ENCODE assay signal across 12 cellular contexts in genomic region chr20:36579996-36580545, GRCh38. TPM values are rescaled to one million over a fixed set of nuclear protein-coding genes. Genes with fewer than 3 reads are reported as not detected.
DNase-seq lines count a peak whose midpoint lies in the region; ATAC-seq and TF ChIP-seq lines count a peak whose summit lies in the region.
"Had no signal": no experiment of that assay in that cellular context is flagged by ENCODE, and none has a peak within 500 bp of the region (broad histone marks: within the 10 kb centered on the region; RNA-seq: fewer than 3 reads in every experiment).

No MANE protein-coding gene starts in this region.

- no peak overlapping the region for H3K27ac ChIP-seq in heart left ventricle
- H3K27ac ChIP-seq: right atrium auricular region, tibial artery had no signal

- no peak for DNase-seq in activated naive CD4-positive, alpha-beta T cell treated with anti-CD3 and anti-CD28 coated beads, Interleukin-2, amount 10 ng/mL, durations not matched to agents 7 days and 5 days
- DNase-seq in activated naive CD4-positive, alpha-beta T cell treated with Interleukin-2 at 50 U/mL for 16 hours = no peak
- no peak for DNase-seq in activated CD8-positive, alpha-beta T cell treated with anti-CD3 and anti-CD28 coated beads for 36 hours
- peak; percentile 27 for DNase-seq in fibroblast of pulmonary artery (ENCODE audit: low read depth)
- peak; percentile 69 for DNase-seq in stromal cell of bone marrow (ENCODE audit: low read depth)
- no peak for DNase-seq in NCI-H146 treated with DMSO at 0.1 percent for 48 hours (lab: John Stamatoyannopoulos, UW; ENCODE audit: unreplicated experiment)
- no peak for DNase-seq in heart left ventricle
- DNase-seq: activated CD8-positive, alpha-beta memory T cell treated with anti-CD3 and anti-CD28 coated beads, Interleukin-2, amount 50 U/mL, for 4 hours; NCI-H146; tibial artery had no signal

- CTCF ChIA-PET in activated naive CD4-positive, alpha-beta T cell treated with anti-CD3 and anti-CD28 coated beads, Interleukin-2, amount 10 ng/mL, durations not matched to agents 7 days and 5 days (lab: Charles Lee) = no interaction called here
- CTCF ChIA-PET in activated CD8-positive, alpha-beta T cell treated with anti-CD3 and anti-CD28 coated beads for 36 hours (lab: Charles Lee) = interaction anchor here (0.7 kb wide), 1 partner anchor 26 kb away, joined by 3 read pairs; the partner anchor contains the start of gene RAB5IF

- no peaks in the 10 kb centered on the region for H3K27me3 Mint-ChIP-seq in activated naive CD4-positive, alpha-beta T cell treated with anti-CD3 and anti-CD28 coated beads, Interleukin-2, amount 10 ng/mL, durations not matched to agents 7 days and 5 days
- no peaks in the 10 kb centered on the region for H3K27me3 Mint-ChIP-seq in activated CD8-positive, alpha-beta T cell treated with anti-CD3 and anti-CD28 coated beads for 36 hours

- peaks cover 0 to 19% (median 12%) of the 10 kb centered on the region in 12 donors for H3K4me1 ChIP-seq in heart left ventricle

- no peak overlapping the region for H3K4me3 Mint-ChIP-seq in activated naive CD4-positive, alpha-beta T cell treated with anti-CD3 and anti-CD28 coated beads, Interleukin-2, amount 10 ng/mL, durations not matched to agents 7 days and 5 days
- H3K4me3 Mint-ChIP-seq in activated CD8-positive, alpha-beta T cell treated with anti-CD3 and anti-CD28 coated beads for 36 hours = no peak overlapping the region

- TF ChIP-seq CTCF in activated CD8-positive, alpha-beta T cell treated with anti-CD3 and anti-CD28 coated beads for 36 hours (IDR thresholded peaks at IDR 0.05) = no peak
- no peak for TF ChIP-seq CTCF in fibroblast of pulmonary artery (IDR thresholded peaks at IDR 0.05; ENCODE audit: low read length, missing control alignments)
- no peak for TF ChIP-seq CTCF in heart left ventricle (IDR thresholded peaks at IDR 0.05)

- peaks cover 0 to 53% (median 42%) of the 10 kb centered on the region in 9 donors for H3K36me3 ChIP-seq in heart left ventricle

- H3K9me3 ChIP-seq in heart left ventricle = no peaks in the 10 kb centered on the region
- H3K9me3 ChIP-seq: right atrium auricular region, tibial artery had no signal

- H3K36me3 Mint-ChIP-seq in activated naive CD4-positive, alpha-beta T cell treated with anti-CD3 and anti-CD28 coated beads, Interleukin-2, amount 10 ng/mL, durations not matched to agents 7 days and 5 days = peaks cover 44% of the 10 kb centered on the region
- peaks cover 61% of the 10 kb centered on the region for H3K36me3 Mint-ChIP-seq in activated CD8-positive, alpha-beta T cell treated with anti-CD3 and anti-CD28 coated beads for 36 hours (ENCODE audit: low read depth)

- 78 to 91% (median 84%) methylated on average over 2 of the region's 2 CpGs for WGBS in heart left ventricle, 4 donors

- ATAC-seq in activated CD8-positive, alpha-beta T cell treated with anti-CD3 and anti-CD28 coated beads for 36 hours = no peak
- ATAC-seq in HG03108 (IDR thresholded peaks at IDR 0.05; ENCODE audit: unreplicated experiment) (no peak), heart left ventricle (no peak)

- H3K4me3 ChIP-seq in fibroblast of pulmonary artery (replicated peaks; ENCODE audit: low read depth, low read length) (no peak overlapping the region), heart left ventricle (no peak overlapping the region)
- H3K4me3 ChIP-seq: right atrium auricular region, tibial artery had no signal

- no peak for TF ChIP-seq POLR2A in heart left ventricle (IDR thresholded peaks at IDR 0.05)

- H3K27ac Mint-ChIP-seq in activated naive CD4-positive, alpha-beta T cell treated with anti-CD3 and anti-CD28 coated beads, Interleukin-2, amount 10 ng/mL, durations not matched to agents 7 days and 5 days = peak overlapping the region; percentile 70
- H3K27ac Mint-ChIP-seq in activated CD8-positive, alpha-beta T cell treated with anti-CD3 and anti-CD28 coated beads for 36 hours = peak overlapping the region; percentile 72

- H3K27me3 ChIP-seq in heart left ventricle = no peaks in the 10 kb centered on the region
- H3K27me3 ChIP-seq: right atrium auricular region, tibial artery had no signal

- POLR2A ChIA-PET in activated CD8-positive, alpha-beta T cell treated with anti-CD3 and anti-CD28 coated beads for 36 hours (lab: Charles Lee) = interaction anchor here (1.3 to 13.8 kb wide), 2 partner anchors 11 kb away, joined by 4 to 214 read pairs; no protein-coding TSS in a partner anchor

- H3K4me1 Mint-ChIP-seq in activated naive CD4-positive, alpha-beta T cell treated with anti-CD3 and anti-CD28 coated beads, Interleukin-2, amount 10 ng/mL, durations not matched to agents 7 days and 5 days = peaks cover 37% of the 10 kb centered on the region
- H3K4me1 Mint-ChIP-seq in activated CD8-positive, alpha-beta T cell treated with anti-CD3 and anti-CD28 coated beads for 36 hours (ENCODE audit: low read depth) = peaks cover 49% of the 10 kb centered on the region

- no peaks in the 10 kb centered on the region for H3K9me3 Mint-ChIP-seq in activated naive CD4-positive, alpha-beta T cell treated with anti-CD3 and anti-CD28 coated beads, Interleukin-2, amount 10 ng/mL, durations not matched to agents 7 days and 5 days
- no peaks in the 10 kb centered on the region for H3K9me3 Mint-ChIP-seq in activated CD8-positive, alpha-beta T cell treated with anti-CD3 and anti-CD28 coated beads for 36 hours

- intact Hi-C loops in activated CD8-positive, alpha-beta T cell treated with anti-CD3 and anti-CD28 coated beads for 36 hours (cut with micrococcal nuclease) = no loop called here
- intact Hi-C loops in heart left ventricle (cut with DNase I) = loop anchor here in 1 of 10 donors (10.0 kb wide), 1 partner anchor 365 kb away; no protein-coding TSS in a partner anchor

RNA-seq across cellular contexts. Expression of gene TGIF2, which starts 6.7 kb away (rescaled TPM):
- 10 to 100 TPM; 55.3 to 56.8 TPM for total RNA-seq in activated CD8-positive, alpha-beta T cell treated with anti-CD3 and anti-CD28 coated beads for 36 hours
- 10 to 100 TPM in 3 of 9 donors, 1 to 10 TPM in 6; 4.5 to 14.9 (median 8.2) TPM for total RNA-seq in heart left ventricle
- 1 to 10 TPM; 2.1 to 5.4 TPM for polyA plus RNA-seq in heart left ventricle

RNA-seq across cellular contexts. Expression of gene RAB5IF, which starts 25.5 kb away (rescaled TPM):
- 10 to 100 TPM; 74.5 to 77.1 TPM for total RNA-seq in activated CD8-positive, alpha-beta T cell treated with anti-CD3 and anti-CD28 coated beads for 36 hours
- total RNA-seq in heart left ventricle = 10 to 100 TPM; 35.5 to 87.7 (median 63.1) TPM
- polyA plus RNA-seq in heart left ventricle = 100 to 1,000 TPM in 1 of 2 donors, 10 to 100 TPM in 1; 58.1 to 101 TPM

RNA-seq across cellular contexts. Expression of gene MYL9, which starts 38.8 kb away (rescaled TPM):
- total RNA-seq in activated CD8-positive, alpha-beta T cell treated with anti-CD3 and anti-CD28 coated beads for 36 hours = not detected
- 1,000 to 10,000 TPM in 7 of 9 donors, 100 to 1,000 TPM in 2; 521 to 2,387 (median 1,751) TPM for total RNA-seq in heart left ventricle
- 1,000 to 10,000 TPM in 1 of 2 donors, 100 to 1,000 TPM in 1; 452 to 1,748 TPM for polyA plus RNA-seq in heart left ventricle

Comparison
In these comparisons a context has a peak if more than half of its experiments do, and no peak if none do; other contexts are left out.
1. DNase-seq: peak in fibroblast of pulmonary artery (single experiment) and stromal cell of bone marrow (single experiment); none in activated naive CD4-positive, alpha-beta T cell treated with anti-CD3 and anti-CD28 coated beads, Interleukin-2, amount 10 ng/mL, durations not matched to agents 7 days and 5 days (single experiment), activated naive CD4-positive, alpha-beta T cell treated with Interleukin-2 at 50 U/mL for 16 hours (single experiment), activated CD8-positive, alpha-beta T cell treated with anti-CD3 and anti-CD28 coated beads for 36 hours (single experiment), NCI-H146 treated with DMSO at 0.1 percent for 48 hours (single experiment) and heart left ventricle (0 of 5).
2. RNA of gene MYL9, which starts 38.8 kb away (total RNA-seq): 521 to 2,387 TPM in heart left ventricle; not detected in activated CD8-positive, alpha-beta T cell treated with anti-CD3 and anti-CD28 coated beads for 36 hours; every median in the first group is over 100 times any median in the second.